ENCODE assay signal across 21 cellular contexts in the genomic region with DNA sequence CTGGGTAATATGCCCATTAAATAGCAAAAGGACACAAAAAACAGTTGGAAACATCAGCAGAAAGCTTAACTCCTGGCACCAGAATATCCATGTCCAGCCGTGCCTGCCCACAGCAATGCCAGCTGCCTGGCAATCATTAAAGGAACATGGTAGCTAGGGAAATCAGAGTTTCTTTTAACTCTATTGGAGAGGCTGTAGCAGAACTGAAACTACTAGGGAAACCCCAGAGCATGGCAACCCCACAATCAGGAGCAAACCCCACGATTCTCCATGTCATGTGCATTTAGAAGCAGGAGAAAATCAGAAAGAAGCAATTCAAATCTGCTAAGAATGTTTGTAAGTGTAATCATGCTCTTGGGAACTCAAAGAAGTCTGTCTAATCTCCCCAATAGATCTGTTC.
"Had no signal": no experiment of that assay in that cellular context is flagged by ENCODE, and none has a peak within 500 bp of the region (broad histone marks: within the 10 kb centered on the region; RNA-seq: fewer than 3 reads in every experiment).

No MANE protein-coding gene starts in this region.

- H3K27me3 ChIP-seq: heart right ventricle, hepatocyte, ovary, right atrium auricular region, right lobe of liver, spleen, suprapubic skin, tibial artery, upper lobe of right lung had no signal

- H3K4me3 ChIP-seq: heart right ventricle, hepatocyte, left ventricle myocardium inferior, mucosa of descending colon, ovary, right atrium auricular region, right lobe of liver, spleen, suprapubic skin, thoracic aorta, tibial artery, upper lobe of right lung had no signal

- FAIRE-seq: small intestine, urothelium cell line had no signal

- H3K4me1 ChIP-seq: heart right ventricle, left ventricle myocardium inferior, right atrium auricular region, right lobe of liver, spleen, suprapubic skin, tibial artery, upper lobe of right lung had no signal

- H3K27ac ChIP-seq: heart right ventricle, hepatocyte, left ventricle myocardium inferior, ovary, right atrium auricular region, right lobe of liver, spleen, suprapubic skin, thoracic aorta, tibial artery, upper lobe of right lung had no signal

- H3K9me3 ChIP-seq: mucosa of descending colon, ovary, right atrium auricular region, right lobe of liver, spleen, suprapubic skin, thoracic aorta, tibial artery, upper lobe of right lung had no signal

- H3K4me2 ChIP-seq: hepatocyte had no signal

- DNase-seq: heart right ventricle; islet precursor cell; left ventricle myocardium inferior; midbrain; mucosa of descending colon; naive thymus-derived CD8-positive, alpha-beta T cell; ovary; right lobe of liver; small intestine; spleen; stimulated activated CD4-positive, alpha-beta T cell treated with anti-CD3 and anti-CD28 coated beads, Interleukin-4, amount 100 ng/mL, for 24 hours; stimulated activated naive CD4-positive, alpha-beta T cell; tibial artery; trophoblast cell; upper lobe of right lung had no signal

- H3K36me3 ChIP-seq: heart right ventricle, left ventricle myocardium inferior, ovary, right atrium auricular region, right lobe of liver, spleen, suprapubic skin, thoracic aorta, tibial artery, upper lobe of right lung had no signal

- ATAC-seq: heart right ventricle; mucosa of descending colon; naive thymus-derived CD8-positive, alpha-beta T cell; right lobe of liver; stimulated activated effector memory CD8-positive, alpha-beta T cell treated with anti-CD3 and anti-CD28 coated beads, Interleukin-12 subunit alpha, Interleukin-12 subunit beta, amount 100 ng/mL, for 72 hours; upper lobe of right lung had no signal

- H3K79me2 ChIP-seq: hepatocyte had no signal

- H2AFZ ChIP-seq: hepatocyte had no signal
